Comparison of ENCODE assay signal across 16 cellular contexts in genomic region chr2:133788391-133788790, GRCh38.
DNase-seq lines count a peak whose midpoint lies in the region; ATAC-seq, FAIRE-seq and TF ChIP-seq lines count a peak whose summit lies in the region.
"Had no signal": no experiment of that assay in that cellular context is flagged by ENCODE, and none has a peak within 500 bp of the region (broad histone marks: within the 10 kb centered on the region; RNA-seq: fewer than 3 reads in every experiment).

No MANE protein-coding gene starts in this region.

- H3K14ac ChIP-seq in neuronal stem cell (ENCODE audit: low read length) = no peak overlapping the region

- H4K8ac ChIP-seq in neuronal stem cell (ENCODE audit: low read depth, low read length) = no peak overlapping the region

- H3K4me1 ChIP-seq in GM23248 (ENCODE audit: insufficient read depth) (peaks cover 51% of the 10 kb centered on the region), neuronal stem cell (ENCODE audit: control insufficient read depth in 2 of 2, insufficient read depth in 1 of 2, low read depth in 1 of 2, low read length in 2 of 2) (no peaks in the 10 kb centered on the region), small intestine (ENCODE audit: control insufficient read depth in 2 of 2, insufficient read depth in 1 of 2, low read depth in 1 of 2, low read length in 1 of 2) (no peaks in the 10 kb centered on the region)

- H3K4me3 ChIP-seq in AG04450 (ENCODE audit: low read depth, low read length) (no peak overlapping the region), GM23248 (no peak overlapping the region), neuronal stem cell (ENCODE audit: low read length in 2 of 2) (no peak overlapping the region), small intestine (ENCODE audit: low read depth in 1 of 2, low read length in 2 of 2) (no peak overlapping the region)
- H3K4me3 ChIP-seq: SJSA1 had no signal

- CTCF ChIA-PET in AG04450 (lab: Charles Lee) = no interaction called here

- no peak for TF ChIP-seq CTCF in AG04450 (IDR thresholded peaks at IDR 0.05; ENCODE audit: low read depth, low read length)

- 0 to 6% methylated on average over 1 of the region's 1 CpG for WGBS in GM23248 (ENCODE audit: low coverage in 1 of 2, low lambda C conversion rate in 2 of 2, missing lambda C conversion rate in 2 of 2), 2 experiments
- no CpG with 5 or more reads among the region's 1 CpG for WGBS in neuronal stem cell (ENCODE audit: extremely low coverage in 2 of 2, insufficient read length in 2 of 2, insufficient replicate concordance in 1 of 2), 2 donors
- WGBS in small intestine, 3 donors = 50 to 53% (median 52%) methylated on average over 1 of the region's 1 CpG

- H3K79me1 ChIP-seq in neuronal stem cell (ENCODE audit: low read depth, low read length) = no peaks in the 10 kb centered on the region

- no peak overlapping the region for H4K91ac ChIP-seq in neuronal stem cell (ENCODE audit: low read depth, low read length, poor library complexity)

- H3K18ac ChIP-seq in neuronal stem cell (ENCODE audit: low read length) = no peak overlapping the region

- H3K27ac ChIP-seq in AG04450 (ENCODE audit: low read depth, low read length) (peak overlapping the region; percentile 33), GM23248 (peak overlapping the region; percentile 60), neuronal stem cell (replicated peaks; ENCODE audit: low read length) (no peak overlapping the region), small intestine (ENCODE audit: low read depth in 1 of 2, low read length in 1 of 2) (no peak overlapping the region)
- H3K27ac ChIP-seq: SJSA1 had no signal

- DNase-seq in AG04450 (ENCODE audit: low read depth, low spot score) = no peak
- peak; percentile 70 for DNase-seq in GM23248
- peak; percentile 25 for DNase-seq in amniotic epithelial cell (ENCODE audit: low read depth)
- DNase-seq in neuronal stem cell (ENCODE audit: low spot score) = no peak
- no peak for DNase-seq in activated CD8-positive, alpha-beta memory T cell treated with anti-CD3 and anti-CD28 coated beads, Interleukin-2, amount 50 U/mL, for 4 hours
- no peak for DNase-seq in small intestine
- DNase-seq in activated naive CD4-positive, alpha-beta T cell treated with anti-CD3 and anti-CD28 coated beads, Interleukin-2, amount 50 U/mL, for 72 hours (ENCODE audit: low spot score in 2 of 2) = no peak
- DNase-seq: 8988T, C1 segment of cervical spinal cord, DND-41, NCI-H187 treated with DMSO at 0.1 percent for 48 hours, NCI-H446, NCI-H69 had no signal

- peaks cover 6 to 14% of the 10 kb centered on the region in 2 donors for H3K9me3 Mint-ChIP-seq in activated naive CD4-positive, alpha-beta T cell treated with anti-CD3 and anti-CD28 coated beads, Interleukin-2, amount 50 U/mL, for 72 hours

- H2AFZ ChIP-seq in GM23248 (no peak overlapping the region), neuronal stem cell (ENCODE audit: low read length) (peak overlapping the region; percentile 3)

- no peak overlapping the region for H2BK12ac ChIP-seq in neuronal stem cell (ENCODE audit: low read length)

- in situ Hi-C loops in GM23248 (cut with MboI) = no loop called here

- no peaks in the 10 kb centered on the region for H3K36me3 Mint-ChIP-seq in activated naive CD4-positive, alpha-beta T cell treated with anti-CD3 and anti-CD28 coated beads, Interleukin-2, amount 50 U/mL, for 72 hours

- H2BK15ac ChIP-seq in neuronal stem cell (ENCODE audit: low read length) = no peak overlapping the region

- H3F3A ChIP-seq in GM23248 (ENCODE audit: insufficient read depth) = peaks cover 51% of the 10 kb centered on the region

- H3K4ac ChIP-seq in neuronal stem cell (ENCODE audit: low read length) = no peak overlapping the region

- ATAC-seq in HG02588 (IDR thresholded peaks at IDR 0.05; ENCODE audit: unreplicated experiment) = no peak
- ATAC-seq in activated naive CD4-positive, alpha-beta T cell treated with anti-CD3 and anti-CD28 coated beads, Interleukin-2, amount 50 U/mL, for 72 hours = no peak

- H3K4me2 ChIP-seq in GM23248 (ENCODE audit: unreplicated experiment) = peak overlapping the region; percentile 13
- H3K4me2 ChIP-seq in neuronal stem cell (ENCODE audit: insufficient read depth, low read length, poor library complexity, severe bottlenecking) = no peak overlapping the region

- no peak overlapping the region for H2BK5ac ChIP-seq in neuronal stem cell (ENCODE audit: low read length)

- no peak overlapping the region for H3K23ac ChIP-seq in neuronal stem cell (ENCODE audit: low read depth, low read length, poor library complexity)

- no peak overlapping the region for H3K27ac Mint-ChIP-seq in activated naive CD4-positive, alpha-beta T cell treated with anti-CD3 and anti-CD28 coated beads, Interleukin-2, amount 50 U/mL, for 72 hours

- H3K27me3 ChIP-seq in AG04450 (ENCODE audit: control insufficient read depth, insufficient read depth, low read length) (no peaks in the 10 kb centered on the region), GM23248 (replicated peaks; ENCODE audit: insufficient read depth) (no peaks in the 10 kb centered on the region), neuronal stem cell (ENCODE audit: control insufficient read depth in 3 of 3, insufficient read depth in 3 of 3, low read depth in 1 of 3, low read length in 3 of 3) (no peaks in the 10 kb centered on the region), small intestine (ENCODE audit: control insufficient read depth in 2 of 2, insufficient read depth in 2 of 2, low read length in 2 of 2) (no peaks in the 10 kb centered on the region)
- H3K27me3 ChIP-seq: SJSA1 had no signal

- no peak overlapping the region for H3K9ac ChIP-seq in GM23248
- no peak overlapping the region for H3K9ac ChIP-seq in neuronal stem cell (ENCODE audit: low read depth, low read length, poor library complexity)

- H4K20me1 ChIP-seq in GM23248 (ENCODE audit: insufficient read depth) = no peaks in the 10 kb centered on the region

- H3K36me3 ChIP-seq in GM23248 (ENCODE audit: low read depth) (no peaks in the 10 kb centered on the region), neuronal stem cell (replicated peaks in 1 of 2; ENCODE audit: control insufficient read depth in 2 of 2, insufficient read depth in 2 of 2, low read length in 2 of 2) (no peaks in the 10 kb centered on the region), small intestine (ENCODE audit: control insufficient read depth in 2 of 2, insufficient read depth in 2 of 2, low read length in 2 of 2) (no peaks in the 10 kb centered on the region)
- H3K36me3 ChIP-seq: SJSA1 had no signal

- FAIRE-seq in small intestine (lab: Jason Lieb, UNC) = no peak
- FAIRE-seq: H54 had no signal

- POLR2A ChIA-PET in AG04450 (lab: Yijun Ruan, JAX) = no interaction called here

- H3K9me3 ChIP-seq in AG04450 (ENCODE audit: control insufficient read depth, insufficient read depth, low read length) = peaks cover 2% of the 10 kb centered on the region; the same call in 1 of the 2 replicates
- no peaks in the 10 kb centered on the region for H3K9me3 ChIP-seq in GM23248 (ENCODE audit: low read depth)
- H3K9me3 ChIP-seq in neuronal stem cell (replicated peaks in 1 of 2; ENCODE audit: control insufficient read depth in 2 of 2, insufficient read depth in 1 of 2, low read depth in 1 of 2, low read length in 2 of 2) = peaks cover 0 to 14% of the 10 kb centered on the region in 2 donors
- no peaks in the 10 kb centered on the region for H3K9me3 ChIP-seq in small intestine (ENCODE audit: control insufficient read depth, low read depth)
- H3K9me3 ChIP-seq: SJSA1 had no signal

- no peak overlapping the region for H2BK120ac ChIP-seq in neuronal stem cell (ENCODE audit: low read depth, low read length)

- H3K9me2 ChIP-seq in GM23248 (ENCODE audit: insufficient read depth) = no peaks in the 10 kb centered on the region; the same call in 1 of the 2 replicates

- H2AK5ac ChIP-seq in neuronal stem cell (ENCODE audit: low read depth, low read length) = no peak overlapping the region

- H3K79me2 ChIP-seq in GM23248 (ENCODE audit: insufficient read depth) = no peaks in the 10 kb centered on the region

Comparison
In these comparisons a context has a peak if more than half of its experiments do, and no peak if none do; other contexts are left out.
1. DNase-seq: peak in GM23248 (single experiment) and amniotic epithelial cell (single experiment); none in AG04450 (single experiment), neuronal stem cell (single experiment), activated CD8-positive, alpha-beta memory T cell treated with anti-CD3 and anti-CD28 coated beads, Interleukin-2, amount 50 U/mL, for 4 hours (single experiment), small intestine (single experiment) and activated naive CD4-positive, alpha-beta T cell treated with anti-CD3 and anti-CD28 coated beads, Interleukin-2, amount 50 U/mL, for 72 hours (0 of 2).
2. H3K27ac ChIP-seq: peak in AG04450 (single experiment) and GM23248 (single experiment); none in neuronal stem cell (single experiment) and small intestine (0 of 2).